In the genomic region with DNA sequence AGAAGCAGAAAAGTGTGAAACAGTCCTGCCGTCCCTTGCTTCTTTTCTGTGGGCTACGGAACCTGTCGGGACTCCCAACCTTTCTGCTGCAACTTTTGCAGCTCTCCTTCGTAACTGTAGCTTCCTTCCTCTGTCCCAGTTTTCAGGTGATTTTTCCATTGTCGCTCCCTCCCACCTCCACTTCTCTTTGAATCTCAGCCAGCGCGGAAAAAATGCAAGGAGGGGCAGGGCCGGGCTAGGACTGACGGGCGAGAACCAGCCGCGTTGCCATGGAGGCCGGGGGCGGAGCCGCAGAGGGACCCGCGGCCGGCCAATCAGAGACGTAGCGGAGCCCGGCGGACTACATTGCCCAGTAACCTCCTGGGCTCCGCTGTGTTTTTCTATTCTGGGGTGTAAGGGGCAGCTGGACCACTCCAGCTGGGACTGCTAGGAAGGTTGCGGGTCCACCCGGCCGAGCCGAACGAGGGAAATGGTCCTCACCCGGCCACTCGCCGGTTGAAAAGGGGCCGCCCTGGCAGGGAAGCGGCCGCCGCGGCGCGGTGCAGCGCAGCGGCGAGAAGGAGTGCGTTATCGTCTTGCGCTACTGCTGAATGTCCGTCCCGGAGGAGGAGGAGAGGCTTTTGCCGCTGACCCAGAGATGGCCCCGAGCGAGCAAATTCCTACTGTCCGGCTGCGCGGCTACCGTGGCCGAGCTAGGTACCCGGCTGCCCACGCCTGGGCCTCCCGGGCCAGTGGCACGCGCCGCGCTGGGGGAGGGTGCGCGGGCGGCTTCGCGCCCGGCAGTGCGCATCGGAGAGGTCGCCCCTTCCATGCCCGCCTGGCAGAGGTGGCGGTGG, we compare ENCODE assay signal across 1 cellular context.
A peak's percentile ranks its signal among the peaks of the same experiment; 100 is the strongest.
TF ChIP-seq lines count a peak whose summit lies in the region.

A gene with protein sequence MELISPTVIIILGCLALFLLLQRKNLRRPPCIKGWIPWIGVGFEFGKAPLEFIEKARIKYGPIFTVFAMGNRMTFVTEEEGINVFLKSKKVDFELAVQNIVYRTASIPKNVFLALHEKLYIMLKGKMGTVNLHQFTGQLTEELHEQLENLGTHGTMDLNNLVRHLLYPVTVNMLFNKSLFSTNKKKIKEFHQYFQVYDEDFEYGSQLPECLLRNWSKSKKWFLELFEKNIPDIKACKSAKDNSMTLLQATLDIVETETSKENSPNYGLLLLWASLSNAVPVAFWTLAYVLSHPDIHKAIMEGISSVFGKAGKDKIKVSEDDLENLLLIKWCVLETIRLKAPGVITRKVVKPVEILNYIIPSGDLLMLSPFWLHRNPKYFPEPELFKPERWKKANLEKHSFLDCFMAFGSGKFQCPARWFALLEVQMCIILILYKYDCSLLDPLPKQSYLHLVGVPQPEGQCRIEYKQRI (minus strand): TSS at position 216 of the 836 bp plus-strand sequence. CDS start 236 bp downstream, outside the sequence.
A gene with protein sequence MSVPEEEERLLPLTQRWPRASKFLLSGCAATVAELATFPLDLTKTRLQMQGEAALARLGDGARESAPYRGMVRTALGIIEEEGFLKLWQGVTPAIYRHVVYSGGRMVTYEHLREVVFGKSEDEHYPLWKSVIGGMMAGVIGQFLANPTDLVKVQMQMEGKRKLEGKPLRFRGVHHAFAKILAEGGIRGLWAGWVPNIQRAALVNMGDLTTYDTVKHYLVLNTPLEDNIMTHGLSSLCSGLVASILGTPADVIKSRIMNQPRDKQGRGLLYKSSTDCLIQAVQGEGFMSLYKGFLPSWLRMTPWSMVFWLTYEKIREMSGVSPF (plus strand): TSS at position 373 of the 836 bp plus-strand sequence. CDS start 218 bp downstream, at position 591.

TF ChIP-seq in WTC11, 78 proteins besides CTCF, POLR2A, EP300 and RAD21 (continued from another document and continues in another):
- peak; percentile 22; the same call in 1 of the 2 replicates for TF ChIP-seq ARID4B (CRISPR knock-in tag; IDR thresholded peaks at IDR 0.05; ENCODE audit: borderline replicate concordance)
- TF ChIP-seq GRHL2 (CRISPR knock-in tag; IDR thresholded peaks at IDR 0.05; ENCODE audit: insufficient replicate concordance, severe bottlenecking) = no peak
- no peak for TF ChIP-seq ZNF532 (CRISPR knock-in tag; IDR thresholded peaks at IDR 0.05; ENCODE audit: borderline replicate concordance)
- TF ChIP-seq, protein P1, sequence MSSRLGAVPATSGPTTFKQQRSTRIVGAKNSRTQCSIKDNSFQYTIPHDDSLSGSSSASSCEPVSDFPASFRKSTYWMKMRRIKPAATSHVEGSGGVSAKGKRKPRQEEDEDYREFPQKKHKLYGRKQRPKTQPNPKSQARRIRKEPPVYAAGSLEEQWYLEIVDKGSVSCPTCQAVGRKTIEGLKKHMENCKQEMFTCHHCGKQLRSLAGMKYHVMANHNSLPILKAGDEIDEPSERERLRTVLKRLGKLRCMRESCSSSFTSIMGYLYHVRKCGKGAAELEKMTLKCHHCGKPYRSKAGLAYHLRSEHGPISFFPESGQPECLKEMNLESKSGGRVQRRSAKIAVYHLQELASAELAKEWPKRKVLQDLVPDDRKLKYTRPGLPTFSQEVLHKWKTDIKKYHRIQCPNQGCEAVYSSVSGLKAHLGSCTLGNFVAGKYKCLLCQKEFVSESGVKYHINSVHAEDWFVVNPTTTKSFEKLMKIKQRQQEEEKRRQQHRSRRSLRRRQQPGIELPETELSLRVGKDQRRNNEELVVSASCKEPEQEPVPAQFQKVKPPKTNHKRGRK (CRISPR knock-in tag; IDR thresholded peaks at IDR 0.05; ENCODE audit: borderline replicate concordance) = no peak
- no peak for TF ChIP-seq PRDM15 (CRISPR knock-in tag; IDR thresholded peaks at IDR 0.05)
- TF ChIP-seq ZMAT4 (CRISPR knock-in tag; IDR thresholded peaks at IDR 0.05) = no peak
- TF ChIP-seq TEAD4 (CRISPR knock-in tag; IDR thresholded peaks at IDR 0.05) = no peak
- no peak for TF ChIP-seq MYBL2 (CRISPR knock-in tag; IDR thresholded peaks at IDR 0.05)
- TF ChIP-seq GTF2I (CRISPR knock-in tag; conservative IDR thresholded peaks at IDR 0.05) = no peak
- TF ChIP-seq, protein P2, sequence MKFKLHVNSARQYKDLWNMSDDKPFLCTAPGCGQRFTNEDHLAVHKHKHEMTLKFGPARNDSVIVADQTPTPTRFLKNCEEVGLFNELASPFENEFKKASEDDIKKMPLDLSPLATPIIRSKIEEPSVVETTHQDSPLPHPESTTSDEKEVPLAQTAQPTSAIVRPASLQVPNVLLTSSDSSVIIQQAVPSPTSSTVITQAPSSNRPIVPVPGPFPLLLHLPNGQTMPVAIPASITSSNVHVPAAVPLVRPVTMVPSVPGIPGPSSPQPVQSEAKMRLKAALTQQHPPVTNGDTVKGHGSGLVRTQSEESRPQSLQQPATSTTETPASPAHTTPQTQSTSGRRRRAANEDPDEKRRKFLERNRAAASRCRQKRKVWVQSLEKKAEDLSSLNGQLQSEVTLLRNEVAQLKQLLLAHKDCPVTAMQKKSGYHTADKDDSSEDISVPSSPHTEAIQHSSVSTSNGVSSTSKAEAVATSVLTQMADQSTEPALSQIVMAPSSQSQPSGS (CRISPR knock-in tag; IDR thresholded peaks at IDR 0.05; ENCODE audit: borderline replicate concordance, low read depth) = no peak
- TF ChIP-seq PRRX2 (CRISPR knock-in tag; IDR thresholded peaks at IDR 0.05) = no peak
- TF ChIP-seq NFYB (CRISPR knock-in tag; conservative IDR thresholded peaks at IDR 0.05; ENCODE audit: low read depth) = peak; percentile 71
- TF ChIP-seq E2F5 (CRISPR knock-in tag; IDR thresholded peaks at IDR 0.05) = 0 out of 2 replicates have a peak, but pooled peaks have one; percentile 33
- TF ChIP-seq, protein P3, sequence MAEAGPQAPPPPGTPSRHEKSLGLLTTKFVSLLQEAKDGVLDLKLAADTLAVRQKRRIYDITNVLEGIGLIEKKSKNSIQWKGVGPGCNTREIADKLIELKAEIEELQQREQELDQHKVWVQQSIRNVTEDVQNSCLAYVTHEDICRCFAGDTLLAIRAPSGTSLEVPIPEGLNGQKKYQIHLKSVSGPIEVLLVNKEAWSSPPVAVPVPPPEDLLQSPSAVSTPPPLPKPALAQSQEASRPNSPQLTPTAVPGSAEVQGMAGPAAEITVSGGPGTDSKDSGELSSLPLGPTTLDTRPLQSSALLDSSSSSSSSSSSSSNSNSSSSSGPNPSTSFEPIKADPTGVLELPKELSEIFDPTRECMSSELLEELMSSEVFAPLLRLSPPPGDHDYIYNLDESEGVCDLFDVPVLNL (CRISPR knock-in tag; IDR thresholded peaks at IDR 0.05; ENCODE audit: borderline replicate concordance, low read depth) = no peak
- TF ChIP-seq ZNF281 (CRISPR knock-in tag; IDR thresholded peaks at IDR 0.05) = no peak
- TF ChIP-seq ZNF416 (CRISPR knock-in tag; IDR thresholded peaks at IDR 0.05) = peak; percentile 88; the same call in 1 of the 2 replicates
- TF ChIP-seq FOXK1 (CRISPR knock-in tag; IDR thresholded peaks at IDR 0.05) = peak; percentile 55
- TF ChIP-seq ZNF317 (CRISPR knock-in tag; IDR thresholded peaks at IDR 0.05; ENCODE audit: borderline replicate concordance, low read depth) = no peak
